9 cellular contexts compared by ENCODE assay signal in genomic region chr20:19802492-19803158, GRCh38. TPM values are rescaled to one million over a fixed set of nuclear protein-coding genes. Genes with fewer than 3 reads are reported as not detected.
DNase-seq lines count a peak whose midpoint lies in the region; ATAC-seq, FAIRE-seq and TF ChIP-seq lines count a peak whose summit lies in the region.
"Had no signal": no experiment of that assay in that cellular context is flagged by ENCODE, and none has a peak within 500 bp of the region (broad histone marks: within the 10 kb centered on the region; RNA-seq: fewer than 3 reads in every experiment).

No MANE protein-coding gene starts in this region.

- H3K27ac ChIP-seq in endothelial cell of umbilical vein (ENCODE audit: insufficient read depth, low read depth, low read length) (peak overlapping the region; percentile 22), parathyroid adenoma (no peak overlapping the region)
- H3K27ac ChIP-seq: tibial nerve had no signal

- dilution Hi-C loops in endothelial cell of umbilical vein (cut with MboI; ENCODE audit: extremely low pct_ligation_motif_present, low sequenced_read_pairs), result loop anchor here (25.0 kb wide), 1 partner anchor 185 kb away; no protein-coding TSS in a partner anchor

- ATAC-seq in HG03159 (IDR thresholded peaks at IDR 0.05; ENCODE audit: unreplicated experiment) (no peak), HG03175 (IDR thresholded peaks at IDR 0.05; ENCODE audit: unreplicated experiment) (no peak), GM21717 (IDR thresholded peaks at IDR 0.05; ENCODE audit: unreplicated experiment) (no peak)

- no peak for TF ChIP-seq POLR2A in endothelial cell of umbilical vein (IDR thresholded peaks at IDR 0.05; ENCODE audit: low read depth, low read length)

- DNase-seq in NCI-H524 (lab: John Stamatoyannopoulos, UW) (peak; percentile 55 to 84), endothelial cell of umbilical vein (ENCODE audit: low read depth, low spot score) (peak; percentile 26)
- no peak for DNase-seq in stimulated activated naive CD4-positive, alpha-beta T cell (lab: John Stamatoyannopoulos, UW)

- H3K36me3 ChIP-seq in endothelial cell of umbilical vein (ENCODE audit: control insufficient read depth in 2 of 2, extremely low read depth in 1 of 2, insufficient read depth in 2 of 2, low read length in 2 of 2), result peaks cover 0 to 4% of the 10 kb centered on the region in 2 experiments
- no peaks in the 10 kb centered on the region for H3K36me3 ChIP-seq in parathyroid adenoma (ENCODE audit: control insufficient read depth, insufficient read depth, low read length)

- H4K20me1 ChIP-seq in endothelial cell of umbilical vein (replicated peaks; ENCODE audit: control insufficient read depth, extremely low read depth, insufficient read depth, low read length), result no peaks in the 10 kb centered on the region

- H3K4me3 ChIP-seq in endothelial cell of umbilical vein (replicated peaks in 1 of 3; ENCODE audit: insufficient read depth in 1 of 3, low read depth in 1 of 3, low read length in 3 of 3), result no peak overlapping the region
- no peak overlapping the region for H3K4me3 ChIP-seq in parathyroid adenoma (ENCODE audit: low read depth, low read length)
- H3K4me3 ChIP-seq: tibial nerve had no signal

- no peaks in the 10 kb centered on the region for H3K27me3 ChIP-seq in endothelial cell of umbilical vein (ENCODE audit: control insufficient read depth in 2 of 2, insufficient read depth in 2 of 2, low read length in 2 of 2)
- H3K27me3 ChIP-seq in parathyroid adenoma (ENCODE audit: control insufficient read depth, insufficient read depth, low read length), result no peaks in the 10 kb centered on the region
- H3K27me3 ChIP-seq: tibial nerve had no signal

- H3K9me3 ChIP-seq in endothelial cell of umbilical vein (replicated peaks; ENCODE audit: control insufficient read depth, insufficient read depth, low read length) (no peaks in the 10 kb centered on the region), parathyroid adenoma (ENCODE audit: control insufficient read depth, low read length) (no peaks in the 10 kb centered on the region)

- H3K9ac ChIP-seq in endothelial cell of umbilical vein (replicated peaks; ENCODE audit: extremely low read depth, insufficient read depth, low read length), result no peak overlapping the region
- no peak overlapping the region for H3K9ac ChIP-seq in parathyroid adenoma

- BruUV-seq in endothelial cell of umbilical vein (replicated peaks; lab: Mats Ljungman, UMichigan), result no TSS peak

- no peaks in the 10 kb centered on the region for H3K79me2 ChIP-seq in endothelial cell of umbilical vein (ENCODE audit: control insufficient read depth, insufficient read depth, low read length)
- H3K79me2 ChIP-seq in parathyroid adenoma, result peaks cover 13% of the 10 kb centered on the region

- CTCF ChIA-PET in endothelial cell of umbilical vein (lab: Charles Lee), result interaction anchor here (1.0 to 1.4 kb wide), 5 partner anchors 16 to 192 kb away, joined by 3 to 5 read pairs (median 4); no protein-coding TSS in a partner anchor

- no peak for FAIRE-seq in endothelial cell of umbilical vein (lab: Jason Lieb, UNC)

- H2AFZ ChIP-seq in endothelial cell of umbilical vein (ENCODE audit: low read depth, low read length) (no peak overlapping the region), parathyroid adenoma (no peak overlapping the region)

- peaks cover 30% of the 10 kb centered on the region for H3K4me1 ChIP-seq in endothelial cell of umbilical vein (ENCODE audit: control insufficient read depth, extremely low read depth, insufficient read depth, low read length)
- no peaks in the 10 kb centered on the region for H3K4me1 ChIP-seq in parathyroid adenoma

- intact Hi-C loops in endothelial cell of umbilical vein (cut with micrococcal nuclease), result loop anchor here (2.0 kb wide), 1 partner anchor 14 kb away; no protein-coding TSS in a partner anchor

- H3K4me2 ChIP-seq in endothelial cell of umbilical vein (ENCODE audit: insufficient read depth, low read length), result no peak overlapping the region
- H3K4me2 ChIP-seq in parathyroid adenoma (ENCODE audit: low read length), result no peak overlapping the region

- TF ChIP-seq CTCF in GM12872 (IDR thresholded peaks at IDR 0.05; ENCODE audit: insufficient read depth, low read depth, low read length) (peak; percentile 22; the same call in 1 of the 3 replicates), endothelial cell of umbilical vein (IDR thresholded peaks at IDR 0.05; ENCODE audit: extremely low read depth in 1 of 2, insufficient read depth in 1 of 2, low read depth in 1 of 2, low read length in 2 of 2) (peak in 1 of 2 donors; percentile 7), parathyroid adenoma (IDR thresholded peaks at IDR 0.05) (peak; percentile 18)

- POLR2A ChIA-PET in endothelial cell of umbilical vein (lab: Charles Lee), result no interaction called here

- H3K9me1 ChIP-seq in endothelial cell of umbilical vein (replicated peaks; ENCODE audit: control insufficient read depth, extremely low read depth, insufficient read depth, low read length), result no peaks in the 10 kb centered on the region

TF ChIP-seq in endothelial cell of umbilical vein, 7 proteins besides CTCF, POLR2A, EP300 and RAD21:
- TF ChIP-seq POLR2AphosphoS5 (IDR thresholded peaks at IDR 0.05; ENCODE audit: insufficient read depth, low read depth, low read length) (no peak), GATA2 (IDR thresholded peaks at IDR 0.05; ENCODE audit: insufficient read depth, insufficient read length, low read depth, low read length) (no peak), MYC (IDR thresholded peaks at IDR 0.05; ENCODE audit: low read depth, low read length) (no peak), FOS (IDR thresholded peaks at IDR 0.05; ENCODE audit: borderline replicate concordance, insufficient read depth, low read length) (no peak), MAX (IDR thresholded peaks at IDR 0.05; ENCODE audit: insufficient read depth, insufficient read length) (no peak), EZH2 (IDR thresholded peaks at IDR 0.05; ENCODE audit: borderline replicate concordance, low read depth, low read length, severe bottlenecking) (no peak), JUN (IDR thresholded peaks at IDR 0.05; ENCODE audit: borderline replicate concordance, insufficient read depth, insufficient read length, low read depth) (no peak)

RNA-seq across cellular contexts. Expression of gene RIN2, which starts 44.6 kb away (rescaled TPM):
- total RNA-seq in endothelial cell of umbilical vein, result 98.5 and 119 TPM in 2 replicates
- 18.0 and 22.6 TPM in 2 replicates for polyA plus RNA-seq in endothelial cell of umbilical vein
- polyA plus RNA-seq in endothelial cell of umbilical vein (2011; cell fraction: cytosol; rRNA removed), result 26.4 and 28.1 TPM in 2 replicates
- 78.0 and 79.9 TPM in 2 replicates for polyA plus RNA-seq in endothelial cell of umbilical vein (2011; cell fraction: nucleus; rRNA removed)
- polyA plus RNA-seq in endothelial cell of umbilical vein (2012), result 44.9 and 47.0 TPM in 2 replicates
- 121 and 149 TPM in 2 replicates for polyA minus RNA-seq in endothelial cell of umbilical vein
- polyA minus RNA-seq in endothelial cell of umbilical vein (2011; cell fraction: cytosol; rRNA and poly(A)+ RNA removed), result 9.7 TPM
- polyA minus RNA-seq in endothelial cell of umbilical vein (2011; cell fraction: nucleus; rRNA and poly(A)+ RNA removed), result 186 and 192 TPM in 2 replicates

Comparison
In these comparisons a context has a peak if more than half of its experiments do, and no peak if none do; other contexts are left out.
1. DNase-seq: peak in NCI-H524 (2 of 2) and endothelial cell of umbilical vein (single experiment); none in stimulated activated naive CD4-positive, alpha-beta T cell (0 of 6).